In the genomic region with DNA sequence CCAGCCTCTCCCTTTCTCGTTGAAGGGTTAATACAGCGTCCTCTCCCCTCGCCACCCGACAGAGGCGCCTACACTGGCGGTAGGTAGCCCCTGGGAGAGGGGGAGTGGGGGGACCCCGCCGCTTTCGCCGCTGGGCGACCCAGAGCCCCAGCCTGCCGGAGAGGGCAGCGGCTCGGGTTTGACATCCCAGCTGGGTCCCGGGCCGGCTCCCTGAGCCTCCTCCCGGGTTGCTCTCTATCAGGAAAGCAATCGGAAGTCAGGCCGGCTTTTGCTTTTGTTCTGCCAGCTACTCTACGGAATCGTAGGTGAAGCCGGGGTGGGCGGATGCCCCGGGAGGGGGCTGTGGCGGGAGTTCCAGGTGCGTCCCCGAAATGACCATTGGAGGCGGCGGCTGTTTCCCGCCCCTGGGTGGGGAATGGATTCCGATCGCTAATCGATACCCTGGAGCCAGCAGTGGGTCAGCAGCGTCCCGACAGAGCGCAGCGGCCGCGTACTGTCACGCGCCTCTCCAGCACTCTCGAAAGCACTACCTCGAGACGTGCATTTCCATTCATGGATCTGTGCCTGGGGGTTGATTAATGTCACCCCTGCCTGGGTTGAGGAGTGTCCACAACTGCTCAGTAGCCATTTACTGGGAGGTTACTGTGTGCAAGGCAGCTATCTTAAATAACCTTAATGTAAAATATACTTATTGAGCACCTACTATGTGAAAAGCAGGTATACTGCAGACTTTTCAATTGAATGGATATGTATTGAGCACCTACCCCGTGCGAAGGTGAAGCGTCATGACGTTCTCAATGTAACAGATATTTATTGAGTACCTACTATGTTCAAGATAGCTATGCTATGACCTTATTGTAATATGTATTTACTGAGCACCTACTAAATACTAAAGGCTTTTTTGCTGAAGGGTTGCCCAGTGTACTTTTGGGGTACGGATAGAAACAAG, we compare ENCODE assay signal across 8 cellular contexts. TPM values are rescaled to one million over a fixed set of nuclear protein-coding genes. Genes with fewer than 3 reads are reported as not detected.
DNase-seq lines count a peak whose midpoint lies in the region; ATAC-seq and TF ChIP-seq lines count a peak whose summit lies in the region.

No MANE protein-coding gene starts in this region.

- H3K27me3 Mint-ChIP-seq in brain, result peaks cover 3% of the 10 kb centered on the region

- DNase-seq in AG10803 (ENCODE audit: low read depth), result no peak
- DNase-seq in HL-60 (ENCODE audit: low read depth in 1 of 2, low spot score in 1 of 2), result no peak
- peak; percentile 46 for DNase-seq in left lobe of liver (ENCODE audit: low spot score)
- peak; percentile 44 to 57 for DNase-seq in thyroid gland
- DNase-seq in activated CD4-positive, CD25-positive, alpha-beta regulatory T cell (lab: John Stamatoyannopoulos, UW), result no peak

- peak overlapping the region; percentile 87 to 90 (median 90) for H3K4me3 Mint-ChIP-seq in brain

- H3K36me3 ChIP-seq in thyroid gland, result no peaks in the 10 kb centered on the region

- peaks cover 75% of the 10 kb centered on the region for H3K27me3 ChIP-seq in HL-60 (ENCODE audit: insufficient read depth, poor library complexity, severe bottlenecking)
- H3K27me3 ChIP-seq in thyroid gland, result no peaks in the 10 kb centered on the region

- peaks cover 26% of the 10 kb centered on the region for H3K4me1 Mint-ChIP-seq in brain

- peaks cover 0 to 3% (median 2%) of the 10 kb centered on the region in 5 experiments for H3K9me3 Mint-ChIP-seq in brain

- peak in 1 of 2 donors; percentile 51 for TF ChIP-seq POLR2A in thyroid gland (IDR thresholded peaks at IDR 0.05)

- no peaks in the 10 kb centered on the region for H3K9me3 ChIP-seq in thyroid gland

- intact Hi-C loops in thyroid gland (cut with DNase I), result no loop called here

- ATAC-seq in left lobe of liver (peak; percentile 38), GM19463 (IDR thresholded peaks at IDR 0.05; ENCODE audit: unreplicated experiment) (no peak), HG03139 (IDR thresholded peaks at IDR 0.05; ENCODE audit: unreplicated experiment) (no peak)

- peaks cover 15 to 18% of the 10 kb centered on the region in 2 donors for H3K4me1 ChIP-seq in thyroid gland

- 9 to 10% methylated on average over 28 to 37 of the region's 49 CpGs for WGBS in thyroid gland, 2 donors

- no peaks in the 10 kb centered on the region for H3K36me3 Mint-ChIP-seq in brain

- H3K4me3 ChIP-seq in AG10803 (ENCODE audit: low read length), result peak overlapping the region; percentile 9; the same call in 1 of the 2 replicates
- peak overlapping the region; percentile 40 for H3K4me3 ChIP-seq in HL-60 (replicated peaks; ENCODE audit: insufficient read depth, low read length)
- peak overlapping the region; percentile 51 to 75 (median 55) for H3K4me3 ChIP-seq in thyroid gland (replicated peaks in 1 of 3)

- TF ChIP-seq CTCF in AG10803 (conservative IDR thresholded peaks at IDR 0.05; ENCODE audit: low read length), result no peak
- TF ChIP-seq CTCF in HL-60 (IDR thresholded peaks at IDR 0.05; ENCODE audit: insufficient read depth, low read length), result no peak
- peak in 1 of 2 experiments; percentile 26 for TF ChIP-seq CTCF in brain (conservative IDR thresholded peaks at IDR 0.05)
- no peak for TF ChIP-seq CTCF in thyroid gland (IDR thresholded peaks at IDR 0.05)

- H3K27ac ChIP-seq in HL-60 (replicated peaks), result no peak overlapping the region
- H3K27ac ChIP-seq in thyroid gland, result peak overlapping the region in 2 of 3 donors; percentile 54 to 61

- peak overlapping the region; percentile 58 to 84 (median 71) for H3K27ac Mint-ChIP-seq in brain

RNA-seq across cellular contexts. Expression of a gene that starts 1.1 kb away (rescaled TPM):
- 28.3 TPM for polyA plus RNA-seq in brain (ENCODE audit: insufficient read depth, low read depth, low replicate concordance)
- total RNA-seq in left lobe of liver (0.25 TPM), thyroid gland (10 to 100 TPM in 3 of 4 donors, 1 to 10 TPM in 1; 3.5 to 17.9 (median 11.4) TPM)

Comparison
In these comparisons a context has a peak if more than half of its experiments do, and no peak if none do; other contexts are left out.
1. DNase-seq: peak in left lobe of liver (single experiment) and thyroid gland (2 of 2); none in AG10803 (single experiment), HL-60 (0 of 2) and activated CD4-positive, CD25-positive, alpha-beta regulatory T cell (0 of 4).
2. Peak in every context shown above with its lines, with median percentiles within 50 percentile points of each other: H3K4me3 ChIP-seq.